In the genomic region with DNA sequence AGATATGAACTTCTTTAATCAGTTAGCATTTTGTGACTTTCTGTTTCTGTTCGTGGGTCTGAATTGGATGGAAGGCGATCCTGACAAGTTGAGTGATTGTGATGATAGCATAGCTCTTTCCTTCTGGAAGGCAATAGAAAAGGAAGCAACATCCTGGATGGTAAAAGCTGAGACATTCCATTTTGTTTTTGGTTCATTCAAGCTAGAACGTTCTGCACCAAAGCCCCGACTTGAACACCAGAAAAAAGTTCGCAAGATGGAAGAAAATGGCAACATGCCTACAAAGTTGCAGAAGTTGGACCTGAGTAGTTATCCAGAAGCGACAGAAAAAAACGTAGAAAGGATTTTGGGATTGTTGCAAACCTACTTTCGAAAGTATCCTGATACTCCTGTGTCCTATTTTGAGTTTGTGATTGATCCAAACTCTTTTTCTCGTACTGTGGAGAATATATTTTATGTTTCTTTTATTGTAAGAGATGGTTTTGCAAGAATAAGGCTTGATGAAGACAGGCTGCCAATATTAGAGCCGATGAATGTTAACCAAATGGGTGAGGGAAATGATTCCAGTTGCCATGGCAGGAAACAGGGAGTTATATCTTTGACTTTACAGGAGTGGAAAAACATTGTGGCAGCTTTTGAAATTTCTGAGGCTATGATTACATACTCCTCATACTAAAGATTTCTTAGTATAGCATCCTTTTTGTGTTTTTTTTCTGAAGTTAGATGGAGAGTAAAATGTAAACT, we compare ENCODE assay signal across 9 cellular contexts. TPM values are rescaled to one million over a fixed set of nuclear protein-coding genes. Genes with fewer than 3 reads are reported as not detected.
DNase-seq lines count a peak whose midpoint lies in the region; ATAC-seq and TF ChIP-seq lines count a peak whose summit lies in the region.
"Had no signal": no experiment of that assay in that cellular context is flagged by ENCODE, and none has a peak within 500 bp of the region (broad histone marks: within the 10 kb centered on the region; RNA-seq: fewer than 3 reads in every experiment).

No MANE protein-coding gene starts in this region.

- H3K79me2 ChIP-seq in H9 (ENCODE audit: insufficient read depth, low read length): peaks cover 13% of the 10 kb centered on the region; the same call in 1 of the 2 replicates

- H3K4me1 Mint-ChIP-seq in H9: peaks cover 48 to 50% of the 10 kb centered on the region in 2 experiments
- peaks cover 35 to 73% (median 56%) of the 10 kb centered on the region in 7 donors for H3K4me1 Mint-ChIP-seq in naive thymus-derived CD4-positive, alpha-beta T cell

- H3K4me3 Mint-ChIP-seq in H9: peak overlapping the region in 1 of 2 experiments; percentile 57; a peak in 1 of 5 replicates
- peak overlapping the region; percentile 87 to 99 (median 96) for H3K4me3 Mint-ChIP-seq in naive thymus-derived CD4-positive, alpha-beta T cell

- no peak overlapping the region for H3K4ac ChIP-seq in H9 (ENCODE audit: low read depth, low read length)

- no peak for TF ChIP-seq CTCF in 22Rv1 (IDR thresholded peaks at IDR 0.05)
- TF ChIP-seq CTCF in H9 (conservative IDR thresholded peaks at IDR 0.05): no peak

- H3K9me3 Mint-ChIP-seq in H9: no peaks in the 10 kb centered on the region
- no peaks in the 10 kb centered on the region for H3K9me3 Mint-ChIP-seq in naive thymus-derived CD4-positive, alpha-beta T cell

- peak overlapping the region; percentile 66 to 81 for H3K4me3 ChIP-seq in duodenal mucosa (ENCODE audit: low read depth in 1 of 2, low read length in 2 of 2)
- H3K4me3 ChIP-seq in naive thymus-derived CD4-positive, alpha-beta T cell (ENCODE audit: low read length): peak overlapping the region; percentile 56

- CTCF ChIA-PET in naive thymus-derived CD4-positive, alpha-beta T cell (lab: Charles Lee): interaction anchor here (1.0 to 1.6 kb wide), 3 partner anchors 35 to 89 kb away, joined by 3 to 7 read pairs (median 4); a partner anchor contains a TSS

- no peak overlapping the region for H3K23ac ChIP-seq in H9 (ENCODE audit: insufficient read length, low read depth, low read length)

- no peaks in the 10 kb centered on the region for H3K9me3 ChIP-seq in H9 (ENCODE audit: control insufficient read depth, low read depth, low read length)
- H3K9me3 ChIP-seq in duodenal mucosa (ENCODE audit: control insufficient read depth in 1 of 2, low read length in 2 of 2): no peaks in the 10 kb centered on the region
- H3K9me3 ChIP-seq in naive thymus-derived CD4-positive, alpha-beta T cell (ENCODE audit: control insufficient read depth in 2 of 3, low read length in 3 of 3): no peaks in the 10 kb centered on the region

- no peak overlapping the region for H2BK5ac ChIP-seq in H9 (ENCODE audit: insufficient read length, low read length)

- POLR2A ChIA-PET in naive thymus-derived CD4-positive, alpha-beta T cell (lab: Charles Lee): interaction anchor here (0.8 to 4.0 kb wide), 5 partner anchors 9 to 374 kb away, joined by 4 to 66 read pairs (median 5); a partner anchor contains a TSS

- H2BK20ac ChIP-seq in H9 (ENCODE audit: low read depth, low read length, poor library complexity, severe bottlenecking): no peak overlapping the region

- intact Hi-C loops in naive thymus-derived CD4-positive, alpha-beta T cell (cut with micrococcal nuclease): loop anchor here (1.0 to 5.0 kb wide), 6 partner anchors 167 to 1998 kb away; a partner anchor contains a TSS

- H2AK5ac ChIP-seq in H9 (ENCODE audit: insufficient read length, low read length): no peak overlapping the region

- no peak overlapping the region for H2BK15ac ChIP-seq in H9 (ENCODE audit: low read depth, low read length)

- WGBS in H9 (ENCODE audit: extremely low coverage, insufficient read length, low lambda C conversion rate): no CpG with 5 or more reads among the region's 10 CpGs

- no peak overlapping the region for H3K56ac ChIP-seq in H9 (ENCODE audit: insufficient read length, low read depth, low read length)

- no peak overlapping the region for H3K9ac ChIP-seq in H9 (ENCODE audit: extremely low read depth, insufficient read length, low read length)
- peak overlapping the region; percentile 49 to 62 for H3K9ac ChIP-seq in duodenal mucosa (ENCODE audit: low read depth in 1 of 2, low read length in 2 of 2)

- no peak overlapping the region for H2AFZ ChIP-seq in H9 (ENCODE audit: low read length)

- no peak overlapping the region for H2BK120ac ChIP-seq in H9 (ENCODE audit: low read depth, low read length, poor library complexity, severe bottlenecking)

- DNase-seq in H9: no peak
- no peak for DNase-seq in naive thymus-derived CD4-positive, alpha-beta T cell
- DNase-seq in NCI-H1105 (lab: John Stamatoyannopoulos, UW): no peak
- no peak for DNase-seq in substantia nigra (lab: John Stamatoyannopoulos, UW)
- DNase-seq: NCI-H1694 had no signal

- no peaks in the 10 kb centered on the region for H4K20me1 ChIP-seq in H9 (ENCODE audit: control insufficient read depth, insufficient read depth, insufficient read length)

- peaks cover 0 to 2% of the 10 kb centered on the region in 2 donors for H3K36me3 ChIP-seq in duodenal mucosa (ENCODE audit: control insufficient read depth in 1 of 2, insufficient read depth in 2 of 2, low read length in 2 of 2)
- H3K36me3 ChIP-seq in naive thymus-derived CD4-positive, alpha-beta T cell (ENCODE audit: control insufficient read depth in 2 of 3, insufficient read depth in 3 of 3, low read length in 3 of 3): no peaks in the 10 kb centered on the region

- H2BK12ac ChIP-seq in H9 (ENCODE audit: insufficient read length, low read depth, low read length): no peak overlapping the region

- H3T11ph ChIP-seq in H9 (ENCODE audit: low read length): no peak overlapping the region

- H3K18ac ChIP-seq in H9 (ENCODE audit: insufficient read length, low read depth, low read length): no peak overlapping the region

- H3K27ac ChIP-seq in 22Rv1 (0 out of 2 replicates have a peak overlapping the region, but pooled peaks have one; percentile 30), H9 (ENCODE audit: insufficient read length, low read depth, low read length) (no peak overlapping the region), duodenal mucosa (ENCODE audit: low read depth, low read length) (peak overlapping the region; percentile 33), substantia nigra (ENCODE audit: low read depth, low read length, poor library complexity, severe bottlenecking) (no peak overlapping the region)
- peak overlapping the region; percentile 84 for H3K27ac ChIP-seq in naive thymus-derived CD4-positive, alpha-beta T cell (ENCODE audit: low read depth, low read length)

- no peak overlapping the region for H3K14ac ChIP-seq in H9 (ENCODE audit: insufficient read depth, low read length)

- H4K8ac ChIP-seq in H9 (replicated peaks; ENCODE audit: insufficient read length, low read depth, low read length): no peak overlapping the region

- peaks cover 17 to 37% (median 22%) of the 10 kb centered on the region in 3 experiments; a peak in 6 of 7 replicates for H3K36me3 Mint-ChIP-seq in H9 (ENCODE audit: insufficient read depth in 1 of 3, low read depth in 3 of 3)
- peaks cover 0 to 18% (median 4%) of the 10 kb centered on the region in 5 donors for H3K36me3 Mint-ChIP-seq in naive thymus-derived CD4-positive, alpha-beta T cell

- H4K5ac ChIP-seq in H9 (ENCODE audit: insufficient read length, low read depth, low read length): no peak overlapping the region

- H3K27ac Mint-ChIP-seq in H9: no peak overlapping the region
- H3K27ac Mint-ChIP-seq in naive thymus-derived CD4-positive, alpha-beta T cell: peak overlapping the region; percentile 91 to 99 (median 97)

- peaks cover 3% of the 10 kb centered on the region for H3K23me2 ChIP-seq in H9 (ENCODE audit: insufficient read length, low read depth, low read length, poor library complexity, severe bottlenecking)

- no peaks in the 10 kb centered on the region for H3K79me1 ChIP-seq in H9 (ENCODE audit: insufficient read depth, low read depth, low read length, poor library complexity, severe bottlenecking)

- no peaks in the 10 kb centered on the region for H3K4me1 ChIP-seq in H9 (ENCODE audit: insufficient read depth, low read length)
- H3K4me1 ChIP-seq in duodenal mucosa (ENCODE audit: control insufficient read depth in 1 of 2, insufficient read depth in 2 of 2, low read length in 2 of 2): peaks cover 34 to 35% of the 10 kb centered on the region in 2 donors
- peaks cover 7 to 24% of the 10 kb centered on the region in 2 donors for H3K4me1 ChIP-seq in naive thymus-derived CD4-positive, alpha-beta T cell (ENCODE audit: control insufficient read depth in 2 of 2, insufficient read depth in 2 of 2, low read length in 2 of 2)

- no peaks in the 10 kb centered on the region for H3K27me3 ChIP-seq in H9 (ENCODE audit: insufficient read depth, low read length)
- H3K27me3 ChIP-seq in duodenal mucosa (ENCODE audit: control insufficient read depth in 1 of 2, insufficient read depth in 2 of 2, low read length in 2 of 2): no peaks in the 10 kb centered on the region
- no peaks in the 10 kb centered on the region for H3K27me3 ChIP-seq in naive thymus-derived CD4-positive, alpha-beta T cell (ENCODE audit: control insufficient read depth in 2 of 2, insufficient read depth in 2 of 2, low read length in 2 of 2)

- no peak overlapping the region for H4K91ac ChIP-seq in H9 (ENCODE audit: insufficient read length, low read depth, low read length)

- no peaks in the 10 kb centered on the region for H3K27me3 Mint-ChIP-seq in H9 (ENCODE audit: low read depth)
- no peaks in the 10 kb centered on the region for H3K27me3 Mint-ChIP-seq in naive thymus-derived CD4-positive, alpha-beta T cell

- no peak for ATAC-seq in naive thymus-derived CD4-positive, alpha-beta T cell
- ATAC-seq in HG02763 (IDR thresholded peaks at IDR 0.05; ENCODE audit: unreplicated experiment): no peak
- ATAC-seq in HG03354 (IDR thresholded peaks at IDR 0.05; ENCODE audit: poor library complexity, severe bottlenecking, unreplicated experiment): no peak

- H3K4me2 ChIP-seq in H9 (ENCODE audit: insufficient read depth, insufficient read length, low read length): peak overlapping the region; percentile 26

RNA-seq across cellular contexts. Expression of a gene that starts 0.9 kb away (rescaled TPM):
- 1.2 and 1.4 TPM in 2 replicates for total RNA-seq in H9 (2021)
- 10 to 100 TPM in 3 of 5 experiments, 1 to 10 TPM in 2; 8.2 to 11.8 (median 10.4) TPM for total RNA-seq in naive thymus-derived CD4-positive, alpha-beta T cell
- polyA plus RNA-seq in naive thymus-derived CD4-positive, alpha-beta T cell: 10 to 100 TPM; 14.4 to 16.3 TPM

Comparison
In these comparisons a context has a peak if more than half of its experiments do, and no peak if none do; other contexts are left out.
1. H3K27ac ChIP-seq: peak in 22Rv1 (single experiment), duodenal mucosa (single experiment) and naive thymus-derived CD4-positive, alpha-beta T cell (single experiment); none in H9 (single experiment) and substantia nigra (single experiment).
2. H3K27ac Mint-ChIP-seq: peak in naive thymus-derived CD4-positive, alpha-beta T cell (9 of 9); none in H9 (0 of 3).